ENCODE assay signal across 25 cellular contexts in the genomic region with DNA sequence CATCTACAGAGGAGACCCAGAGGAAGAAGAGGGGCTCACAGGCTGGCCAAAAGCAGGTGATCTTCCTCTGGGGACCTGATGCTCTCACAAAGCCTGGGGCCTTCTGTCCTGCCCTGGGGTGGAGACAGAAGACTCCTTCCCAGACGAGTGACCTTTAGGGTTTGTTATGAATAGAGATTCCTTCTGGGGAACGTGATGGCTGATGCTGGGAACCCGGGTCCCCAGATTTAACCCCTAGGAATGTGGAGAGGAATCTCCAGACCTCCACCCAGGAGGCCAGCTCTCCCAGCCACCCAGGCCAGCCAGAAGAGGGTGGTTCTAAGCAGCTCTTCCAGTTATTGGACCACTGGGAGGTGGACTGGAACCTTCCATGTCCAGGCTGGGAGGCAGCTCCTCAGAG. TPM values are rescaled to one million over a fixed set of nuclear protein-coding genes. Genes with fewer than 3 reads are reported as not detected.
"Had no signal": no experiment of that assay in that cellular context is flagged by ENCODE, and none has a peak within 500 bp of the region (broad histone marks: within the 10 kb centered on the region; RNA-seq: fewer than 3 reads in every experiment).

No MANE protein-coding gene starts in this region.

- H3K27me3 ChIP-seq: adrenal gland, left lung, pancreas, right atrium auricular region had no signal

- H3K4me3 Mint-ChIP-seq: activated naive CD8-positive, alpha-beta T cell; immature natural killer cell; naive thymus-derived CD8-positive, alpha-beta T cell; WTC11 had no signal

- H3K27ac Mint-ChIP-seq: activated naive CD8-positive, alpha-beta T cell; immature natural killer cell; naive thymus-derived CD8-positive, alpha-beta T cell; WTC11 had no signal

- DNase-seq: activated gamma-delta T cell treated with Interleukin-2 at 50 U/mL for 16 hours; activated T-cell treated with anti-CD3 and anti-CD28 coated beads, Interleukin-2, amount 50 U/mL, for 1 hour; central memory CD4-positive, alpha-beta T cell; cortex of kidney; foreskin fibroblast; immature natural killer cell; left lung; naive thymus-derived CD8-positive, alpha-beta T cell; pancreas; psoas muscle; spleen; stimulated activated CD4-positive, alpha-beta T cell treated with anti-CD3 and anti-CD28 coated beads, Interleukin-4, amount 100 ng/mL, for 1 hour; stimulated activated naive CD4-positive, alpha-beta T cell treated with Interleukin-2 at 50 U/mL for 16 hours; T-helper 1 cell; T1000 had no signal

- H3K36me3 ChIP-seq: adrenal gland, left lung, pancreas, right atrium auricular region, spleen, thoracic aorta had no signal

- H3K9me3 Mint-ChIP-seq: immature natural killer cell; naive thymus-derived CD8-positive, alpha-beta T cell had no signal

- H3K36me3 Mint-ChIP-seq: activated naive CD8-positive, alpha-beta T cell; immature natural killer cell; naive thymus-derived CD8-positive, alpha-beta T cell; WTC11 had no signal

- H3K27me3 Mint-ChIP-seq: activated naive CD8-positive, alpha-beta T cell had no signal

- H3K27ac ChIP-seq: adrenal gland, epithelial cell of prostate, left lung, pancreas, psoas muscle, right atrium auricular region, spleen had no signal

- H3K9me3 ChIP-seq: adrenal gland, left lung, pancreas, psoas muscle, right atrium auricular region, spleen, thoracic aorta had no signal

- H3K4me3 ChIP-seq: adrenal gland, left lung, lung, pancreas, psoas muscle, right atrium auricular region, spleen, thoracic aorta had no signal

- H3K4me1 ChIP-seq: pancreas had no signal

- H3K4me1 Mint-ChIP-seq: immature natural killer cell had no signal

RNA-seq across cellular contexts. Expression of a gene that starts 16.8 kb away (rescaled TPM):
- total RNA-seq: astrocyte; glomerular endothelial cell; kidney epithelial cell; naive thymus-derived CD8-positive, alpha-beta T cell had no signal
- polyA plus RNA-seq: immature natural killer cell; naive thymus-derived CD8-positive, alpha-beta T cell had no signal

RNA-seq across cellular contexts. Expression of a gene that starts 47.3 kb away (rescaled TPM):
- total RNA-seq: naive thymus-derived CD8-positive, alpha-beta T cell had no signal
- polyA plus RNA-seq: immature natural killer cell; naive thymus-derived CD8-positive, alpha-beta T cell had no signal
